ENCODE assay signal across 10 cellular contexts in genomic region chr2:148817210-148817708, GRCh38. TPM values are rescaled to one million over a fixed set of nuclear protein-coding genes. Genes with fewer than 3 reads are reported as not detected.
A peak's percentile ranks its signal among the peaks of the same experiment; 100 is the strongest.
DNase-seq lines count a peak whose midpoint lies in the region; ATAC-seq and TF ChIP-seq lines count a peak whose summit lies in the region.
"Had no signal": no experiment of that assay in that cellular context is flagged by ENCODE, and none has a peak within 500 bp of the region (broad histone marks: within the 10 kb centered on the region; RNA-seq: fewer than 3 reads in every experiment).

No MANE protein-coding gene starts in this region.

- CTCF ChIA-PET in PC-9 (lab: Charles Lee): no interaction called here

- H2AFZ ChIP-seq in PC-9: no peak overlapping the region

- H3K9me3 Mint-ChIP-seq in activated CD4-positive, alpha-beta T cell treated with anti-CD3 and anti-CD28 coated beads, Interleukin-2, amount 10 ng/mL, durations not matched to agents 24 days and 14 days: peaks cover 3% of the 10 kb centered on the region
- H3K9me3 Mint-ChIP-seq in stimulated activated naive B cell treated with anti-CD40 and anti-IgM and Interleukin-4, amounts not matched to agents 10 μg/mL and 1 μg/mL and 100 μg/mL, for 72 hours: peaks cover 0 to 4% of the 10 kb centered on the region in 2 donors

- peaks cover 32% of the 10 kb centered on the region for H3K4me1 ChIP-seq in left ventricle myocardium inferior
- H3K4me1 ChIP-seq in PC-9 (replicated peaks; ENCODE audit: insufficient read depth): peaks cover 21% of the 10 kb centered on the region

- no peaks in the 10 kb centered on the region for H3K9me2 ChIP-seq in PC-9 (ENCODE audit: insufficient read depth)

- peaks cover 17% of the 10 kb centered on the region for H3K4me1 Mint-ChIP-seq in activated CD4-positive, alpha-beta T cell treated with anti-CD3 and anti-CD28 coated beads, Interleukin-2, amount 10 ng/mL, durations not matched to agents 24 days and 14 days
- H3K4me1 Mint-ChIP-seq in stimulated activated naive B cell treated with anti-CD40 and anti-IgM and Interleukin-4, amounts not matched to agents 10 μg/mL and 1 μg/mL and 100 μg/mL, for 72 hours: peaks cover 14 to 18% of the 10 kb centered on the region in 2 donors

- no peaks in the 10 kb centered on the region for H4K20me1 ChIP-seq in PC-9 (ENCODE audit: insufficient read depth)
- H4K20me1 ChIP-seq: BLaER1 treated with 17β-estradiol and CSF1 and Interleukin-3, amounts not matched to agents 10 nM and 100 nM had no signal

- peaks cover 9% of the 10 kb centered on the region; the same call in 1 of the 2 replicates for H3F3A ChIP-seq in PC-9 (ENCODE audit: insufficient read depth, low read depth)

- H3K27me3 ChIP-seq in left ventricle myocardium inferior (ENCODE audit: low read depth) (no peaks in the 10 kb centered on the region), PC-9 (ENCODE audit: insufficient read depth, low read depth) (no peaks in the 10 kb centered on the region)
- H3K27me3 ChIP-seq: BLaER1 treated with 17β-estradiol and CSF1 and Interleukin-3, amounts not matched to agents 10 nM and 100 nM had no signal

- no TSS peak for BruUV-seq in PC-9 (replicated peaks; lab: Mats Ljungman, UMichigan)

- H3K4me2 ChIP-seq in PC-9: no peak overlapping the region

- no peaks in the 10 kb centered on the region for H3K79me2 ChIP-seq in PC-9 (ENCODE audit: low read depth)

- no peak for ATAC-seq in stimulated activated naive B cell treated with anti-CD40 and anti-IgM and Interleukin-4, amounts not matched to agents 10 μg/mL and 1 μg/mL and 100 μg/mL, for 72 hours (replicated peaks)
- ATAC-seq in HG02610 (IDR thresholded peaks at IDR 0.05; ENCODE audit: unreplicated experiment): no peak

- intact Hi-C loops in activated CD4-positive, alpha-beta T cell treated with anti-CD3 and anti-CD28 coated beads, Interleukin-2, amount 10 ng/mL, durations not matched to agents 24 days and 14 days (cut with micrococcal nuclease): no loop called here
- intact Hi-C loops in left ventricle myocardium inferior (cut with micrococcal nuclease) (no loop called here), PC-9 (cut with micrococcal nuclease; ENCODE audit: unreplicated experiment) (no loop called here)

- no peaks in the 10 kb centered on the region for H3K9me3 ChIP-seq in left ventricle myocardium inferior (replicated peaks)
- peaks cover 5% of the 10 kb centered on the region for H3K9me3 ChIP-seq in PC-9 (ENCODE audit: insufficient read depth, low read depth)
- H3K9me3 ChIP-seq: BLaER1 treated with 17β-estradiol and CSF1 and Interleukin-3, amounts not matched to agents 10 nM and 100 nM; MG63 had no signal

- no peak for TF ChIP-seq CTCF in VCaP (conservative IDR thresholded peaks at IDR 0.05)
- TF ChIP-seq CTCF in left ventricle myocardium inferior (IDR thresholded peaks at IDR 0.05; ENCODE audit: borderline replicate concordance): no peak
- no peak for TF ChIP-seq CTCF in PC-9 (conservative IDR thresholded peaks at IDR 0.05)

- H3K36me3 Mint-ChIP-seq in activated CD4-positive, alpha-beta T cell treated with anti-CD3 and anti-CD28 coated beads, Interleukin-2, amount 10 ng/mL, durations not matched to agents 24 days and 14 days (ENCODE audit: low read depth): no peaks in the 10 kb centered on the region
- no peaks in the 10 kb centered on the region for H3K36me3 Mint-ChIP-seq in stimulated activated naive B cell treated with anti-CD40 and anti-IgM and Interleukin-4, amounts not matched to agents 10 μg/mL and 1 μg/mL and 100 μg/mL, for 72 hours

- peak overlapping the region; percentile 47 for H3K4me3 ChIP-seq in left ventricle myocardium inferior
- H3K4me3 ChIP-seq in PC-9: no peak overlapping the region
- H3K4me3 ChIP-seq: BLaER1 treated with 17β-estradiol and CSF1 and Interleukin-3, amounts not matched to agents 10 nM and 100 nM; MG63 had no signal

- H3K27ac ChIP-seq in VCaP (peak overlapping the region; percentile 78; the same call in 1 of the 2 replicates), left ventricle myocardium inferior (replicated peaks) (no peak overlapping the region), PC-9 (no peak overlapping the region)
- H3K27ac ChIP-seq: BLaER1 treated with 17β-estradiol and CSF1 and Interleukin-3, amounts not matched to agents 10 nM and 100 nM had no signal

- POLR2A ChIA-PET in PC-9 (lab: Charles Lee; ENCODE audit: unreplicated experiment): no interaction called here

- H3K36me3 ChIP-seq in left ventricle myocardium inferior (no peaks in the 10 kb centered on the region), PC-9 (ENCODE audit: low read depth) (no peaks in the 10 kb centered on the region)
- H3K36me3 ChIP-seq: BLaER1 treated with 17β-estradiol and CSF1 and Interleukin-3, amounts not matched to agents 10 nM and 100 nM; MG63 had no signal

- DNase-seq in activated CD4-positive, alpha-beta T cell treated with anti-CD3 and anti-CD28 coated beads, Interleukin-2, amount 10 ng/mL, durations not matched to agents 24 days and 14 days: no peak
- no peak for DNase-seq in activated CD4-positive, alpha-beta T cell treated with anti-CD3 and anti-CD28 coated beads for 1 hour
- no peak for DNase-seq in left ventricle myocardium inferior
- no peak for DNase-seq in stimulated activated naive B cell treated with anti-CD40 and anti-IgM and Interleukin-4, amounts not matched to agents 10 μg/mL and 1 μg/mL and 100 μg/mL, for 72 hours
- no peak for DNase-seq in PC-9
- no peak for DNase-seq in central memory CD4-positive, alpha-beta T cell
- DNase-seq: MG63 had no signal

- H3K27me3 Mint-ChIP-seq in activated CD4-positive, alpha-beta T cell treated with anti-CD3 and anti-CD28 coated beads, Interleukin-2, amount 10 ng/mL, durations not matched to agents 24 days and 14 days: peaks cover 26% of the 10 kb centered on the region
- peaks cover 15 to 26% of the 10 kb centered on the region in 2 donors for H3K27me3 Mint-ChIP-seq in stimulated activated naive B cell treated with anti-CD40 and anti-IgM and Interleukin-4, amounts not matched to agents 10 μg/mL and 1 μg/mL and 100 μg/mL, for 72 hours

- H3K27ac Mint-ChIP-seq in activated CD4-positive, alpha-beta T cell treated with anti-CD3 and anti-CD28 coated beads, Interleukin-2, amount 10 ng/mL, durations not matched to agents 24 days and 14 days: no peak overlapping the region
- H3K27ac Mint-ChIP-seq in stimulated activated naive B cell treated with anti-CD40 and anti-IgM and Interleukin-4, amounts not matched to agents 10 μg/mL and 1 μg/mL and 100 μg/mL, for 72 hours: no peak overlapping the region

- peak overlapping the region; percentile 62 for H3K4me3 Mint-ChIP-seq in activated CD4-positive, alpha-beta T cell treated with anti-CD3 and anti-CD28 coated beads, Interleukin-2, amount 10 ng/mL, durations not matched to agents 24 days and 14 days
- H3K4me3 Mint-ChIP-seq in stimulated activated naive B cell treated with anti-CD40 and anti-IgM and Interleukin-4, amounts not matched to agents 10 μg/mL and 1 μg/mL and 100 μg/mL, for 72 hours: peak overlapping the region; percentile 44 to 48

RNA-seq across cellular contexts. Expression of gene KIF5C, which starts 57.8 kb away (rescaled TPM):
- 16.9 and 20.0 TPM in 2 replicates for total RNA-seq in activated CD4-positive, alpha-beta T cell treated with anti-CD3 and anti-CD28 coated beads, Interleukin-2, amount 10 ng/mL, durations not matched to agents 24 days and 14 days
- 0.47 TPM for total RNA-seq in left ventricle myocardium inferior
- total RNA-seq in PC-9 (2021): 0.07 and 0.23 TPM in 2 replicates

Comparison
In these comparisons a context has a peak if more than half of its experiments do, and no peak if none do; other contexts are left out.
1. RNA of gene KIF5C, which starts 57.8 kb away (total RNA-seq): 16.9 to 20.0 TPM in activated CD4-positive, alpha-beta T cell treated with anti-CD3 and anti-CD28 coated beads, Interleukin-2, amount 10 ng/mL, durations not matched to agents 24 days and 14 days; 0.47 TPM in left ventricle myocardium inferior (single experiment) and 0.07 to 0.23 TPM in PC-9; every median in the first group is over 10 times any median in the second.